ENCODE assay signal across 8 cellular contexts in genomic region chr1:159071970-159072582, GRCh38. TPM values are rescaled to one million over a fixed set of nuclear protein-coding genes. Genes with fewer than 3 reads are reported as not detected.
A peak's percentile ranks its signal among the peaks of the same experiment; 100 is the strongest.
DNase-seq lines count a peak whose midpoint lies in the region; ATAC-seq, FAIRE-seq and TF ChIP-seq lines count a peak whose summit lies in the region.

No MANE protein-coding gene starts in this region.

- peaks cover 35 to 55% (median 53%) of the 10 kb centered on the region in 3 donors for H3K4me1 Mint-ChIP-seq in IgD-negative memory B cell

- H3K9me3 Mint-ChIP-seq in IgD-negative memory B cell = no peaks in the 10 kb centered on the region

- peaks cover 17% of the 10 kb centered on the region; the same call in 1 of the 2 replicates for H3K36me3 ChIP-seq in OCI-LY7 (ENCODE audit: insufficient read depth, low read length)
- H3K36me3 ChIP-seq in HepG2 (replicated peaks in 1 of 2; ENCODE audit: control insufficient read depth in 1 of 2, insufficient read depth in 2 of 2, low read length in 2 of 2) = no peaks in the 10 kb centered on the region

- H3K79me2 ChIP-seq in OCI-LY7 (ENCODE audit: insufficient read depth, low read depth, low read length) (peaks cover 57% of the 10 kb centered on the region), HepG2 (ENCODE audit: insufficient read depth, low read length) (no peaks in the 10 kb centered on the region)

- TF ChIP-seq EP300 in HepG2 (IDR thresholded peaks at IDR 0.05; ENCODE audit: low read depth in 2 of 2, low read length in 2 of 2) (no peak), HepG2 (CRISPR knock-in tag; IDR thresholded peaks at IDR 0.05; ENCODE audit: borderline replicate concordance) (no peak)

- H3K27me3 Mint-ChIP-seq in IgD-negative memory B cell = no peaks in the 10 kb centered on the region

- ATAC-seq in HepG2 (peak; percentile 65), GM21723 (IDR thresholded peaks at IDR 0.05; ENCODE audit: unreplicated experiment) (no peak), GM19035 (IDR thresholded peaks at IDR 0.05; ENCODE audit: unreplicated experiment) (no peak)

- no peaks in the 10 kb centered on the region for H3K27me3 ChIP-seq in HepG2 (ENCODE audit: control insufficient read depth in 1 of 2, insufficient read depth in 2 of 2, low read length in 2 of 2)

- POLR2A ChIA-PET in OCI-LY7 (lab: Charles Lee) = interaction anchor here (0.7 to 7.5 kb wide), 5 partner anchors 17 to 894 kb away, joined by 3 to 93 read pairs (median 4); partner anchors contain the start of gene IFI16
- POLR2A ChIA-PET in HepG2 (lab: Yijun Ruan, JAX) = no interaction called here

- no peak overlapping the region for H3K9ac ChIP-seq in HepG2 (ENCODE audit: insufficient read depth, low read depth, low read length)

- in situ Hi-C loops in HepG2 (cut with HindIII; ENCODE audit: extremely low pct_ligation_motif_present, low pct_unique_long_range_greater_than_20kb) = no loop called here

- intact Hi-C loops in OCI-LY7 (cut with micrococcal nuclease; ENCODE audit: unreplicated experiment) = loop anchor here (1.0 to 10.0 kb wide), 6 partner anchors 140 to 826 kb away; partner anchors contain the start of gene PYHIN1
- intact Hi-C loops in HepG2 (cut with micrococcal nuclease; ENCODE audit: unreplicated experiment) = loop anchor here (5.0 kb wide), 1 partner anchor 1110 kb away; no protein-coding TSS in a partner anchor

- H3K4me2 ChIP-seq in OCI-LY7 (ENCODE audit: low read length) = peak overlapping the region; percentile 74
- H3K4me2 ChIP-seq in HepG2 (ENCODE audit: low read depth, low read length) = no peak overlapping the region

- H3K27ac ChIP-seq in OCI-LY7 (ENCODE audit: low read depth, low read length, poor library complexity, severe bottlenecking) (peak overlapping the region; percentile 68), HepG2 (ENCODE audit: extremely low read length, insufficient read depth, low read length) (no peak overlapping the region)

- peaks cover 19% of the 10 kb centered on the region for H3K36me3 Mint-ChIP-seq in IgD-negative memory B cell

- no peaks in the 10 kb centered on the region for H4K20me1 ChIP-seq in OCI-LY7 (ENCODE audit: insufficient read depth, low read length)
- no peaks in the 10 kb centered on the region for H4K20me1 ChIP-seq in HepG2 (ENCODE audit: insufficient read depth, low read length)

- TF ChIP-seq CTCF in D721Med (IDR thresholded peaks at IDR 0.05; ENCODE audit: insufficient read depth, missing control alignments) (peak; percentile 79), OCI-LY7 (conservative IDR thresholded peaks at IDR 0.05; ENCODE audit: low read length) (peak; percentile 92), choroid plexus epithelial cell (conservative IDR thresholded peaks at IDR 0.05; ENCODE audit: low read depth, low read length) (peak; percentile 69), HepG2 (CRISPR knock-in tag; IDR thresholded peaks at IDR 0.05) (peak; percentile 63)

- H3K4me3 ChIP-seq in OCI-LY7 (ENCODE audit: low read depth, low read length, poor library complexity, severe bottlenecking) (peak overlapping the region; percentile 68), choroid plexus epithelial cell (ENCODE audit: low read depth, low read length) (no peak overlapping the region), HepG2 (replicated peaks in 1 of 3; ENCODE audit: insufficient read depth in 1 of 3, low read depth in 2 of 3, low read length in 3 of 3) (no peak overlapping the region)

- H3K4me1 ChIP-seq in OCI-LY7 (ENCODE audit: insufficient read depth, low read length, poor library complexity, severe bottlenecking) (peaks cover 77% of the 10 kb centered on the region), HepG2 (ENCODE audit: insufficient read depth, low read length) (no peaks in the 10 kb centered on the region)

- TF ChIP-seq RAD21 in HepG2 (CRISPR knock-in tag; IDR thresholded peaks at IDR 0.05) = no peak

- FAIRE-seq in D721Med (lab: Jason Lieb, UNC) (peak; percentile 79), HepG2 (lab: Jason Lieb, UNC) (peak; percentile 34), urothelium cell line (lab: Jason Lieb, UNC) (no peak)

- H3K9me3 ChIP-seq in OCI-LY7 (ENCODE audit: low read length) (no peaks in the 10 kb centered on the region), HepG2 (ENCODE audit: low read length) (no peaks in the 10 kb centered on the region)

- peak overlapping the region; percentile 8 to 89 (median 79) for H3K27ac Mint-ChIP-seq in IgD-negative memory B cell

- BruUV-seq in OCI-LY7 (replicated peaks; lab: Mats Ljungman, UMichigan) (no TSS peak), HepG2 (replicated peaks; lab: Mats Ljungman, UMichigan) (no TSS peak)

- peak overlapping the region; percentile 60 for H2AFZ ChIP-seq in OCI-LY7 (ENCODE audit: low read length)
- no peak overlapping the region for H2AFZ ChIP-seq in HepG2 (ENCODE audit: low read length)

- CTCF ChIA-PET in OCI-LY7 (lab: Charles Lee; ENCODE audit: unreplicated experiment) = no interaction called here
- CTCF ChIA-PET in HepG2 (lab: Yijun Ruan, JAX; ENCODE audit: low intra/inter-chr PET ratio, low total read pairs) = no interaction called here

- no peaks in the 10 kb centered on the region for H3K9me2 ChIP-seq in OCI-LY7 (ENCODE audit: insufficient read depth, low read length)

- no peak for TF ChIP-seq POLR2A in HepG2 (IDR thresholded peaks at IDR 0.05; ENCODE audit: insufficient read depth in 1 of 2, low read depth in 2 of 2, low read length in 2 of 2)

- DNase-seq in D721Med (ENCODE audit: insufficient read length, low spot score) (no peak), OCI-LY7 (ENCODE audit: low spot score) (peak; percentile 78), choroid plexus epithelial cell (ENCODE audit: low read depth) (peak; percentile 90), HepG2 (ENCODE audit: low spot score) (peak; percentile 38), urothelium cell line (ENCODE audit: low spot score) (peak; percentile 60)

- peak overlapping the region; percentile 78 to 99 (median 86) for H3K4me3 Mint-ChIP-seq in IgD-negative memory B cell

TF ChIP-seq in HepG2, 621 proteins besides CTCF, POLR2A, EP300 and RAD21 (continues in another document):
- TF ChIP-seq ZNF609 (CRISPR knock-in tag; IDR thresholded peaks at IDR 0.05; ENCODE audit: borderline replicate concordance) = no peak

RNA-seq across cellular contexts. Expression of gene AIM2, which starts 4.5 kb away (rescaled TPM):
- 187 TPM for polyA plus RNA-seq in IgD-negative memory B cell
- 16.0 and 18.2 TPM in 2 replicates for total RNA-seq in OCI-LY7 (2014; rRNA removed; shearing (Covaris generic))
- 28.1 and 30.8 TPM in 2 replicates for total RNA-seq in OCI-LY7 (2022)
- not detected in 2 replicates for total RNA-seq in HepG2 (2016; rRNA removed; fragmentation: Illumina TruSeq; extraction: Trizol)
- total RNA-seq in HepG2 (2016; cell fraction: cytosol; rRNA removed; fragmentation: Illumina TruSeq; extraction: Trizol; ENCODE audit: low read depth) = not detected in 2 replicates
- not detected in 2 replicates for total RNA-seq in HepG2 (2016; cell fraction: insoluble cytoplasmic fraction; rRNA removed; fragmentation: Illumina TruSeq; extraction: Trizol)
- total RNA-seq in HepG2 (2016; cell fraction: membrane; rRNA removed; fragmentation: Illumina TruSeq; extraction: Trizol) = not detected in 2 replicates
- not detected in 2 replicates for total RNA-seq in HepG2 (2016; cell fraction: nucleus; rRNA removed; fragmentation: Illumina TruSeq; extraction: Trizol)
- not detected in 2 replicates for polyA plus RNA-seq in HepG2 (2011; rRNA removed)
- polyA plus RNA-seq in HepG2 (2011; cell fraction: cytosol; rRNA removed) = not detected in 2 replicates
- polyA plus RNA-seq in HepG2 (2011; cell fraction: nucleus; rRNA removed) = not detected in 2 replicates
- polyA plus RNA-seq in HepG2 (2012) = not detected in 2 replicates
- polyA plus RNA-seq in HepG2 (2016; cell fraction: cytosol; fragmentation: Illumina TruSeq; extraction: Trizol; ENCODE audit: low read depth) = not detected in 2 replicates
- polyA plus RNA-seq in HepG2 (2016; cell fraction: insoluble cytoplasmic fraction; fragmentation: Illumina TruSeq; extraction: Trizol; ENCODE audit: low read depth) = not detected in 2 replicates
- polyA plus RNA-seq in HepG2 (2016; cell fraction: membrane; fragmentation: Illumina TruSeq; extraction: Trizol; ENCODE audit: low read depth) = not detected in 2 replicates
- not detected in 2 replicates for polyA plus RNA-seq in HepG2 (2016; cell fraction: nucleus; fragmentation: Illumina TruSeq; extraction: Trizol; ENCODE audit: insufficient read depth, low read depth)
- polyA minus RNA-seq in HepG2 (2011; rRNA and poly(A)+ RNA removed; ENCODE audit: low replicate concordance) = not detected in 2 replicates
- not detected in 2 replicates for polyA minus RNA-seq in HepG2 (2011; cell fraction: cytosol; rRNA and poly(A)+ RNA removed)
- polyA minus RNA-seq in HepG2 (2011; cell fraction: nucleus; rRNA and poly(A)+ RNA removed) = not detected in 2 replicates

Comparison
In these comparisons a context has a peak if more than half of its experiments do, and no peak if none do; other contexts are left out.
1. RNA of gene AIM2, which starts 4.5 kb away (total RNA-seq): 16.0 to 30.8 TPM in OCI-LY7; not detected in HepG2; every median in the first group is over 10 times any median in the second.
2. Peak in every context shown above with its lines, with median percentiles within 50 percentile points of each other: CTCF ChIP-seq.